In genomic region chr5:44388504-44389409, GRCh38 we compare ENCODE assay signal across 8 cellular contexts. TPM values are rescaled to one million over a fixed set of nuclear protein-coding genes. Genes with fewer than 3 reads are reported as not detected.
DNase-seq lines count a peak whose midpoint lies in the region; ATAC-seq and TF ChIP-seq lines count a peak whose summit lies in the region.

No MANE protein-coding gene starts in this region.

- CTCF ChIA-PET in AG04449 (lab: Yijun Ruan, JAX), result interaction anchor here (1.6 kb wide), 1 partner anchor 758 kb away, joined by 4 read pairs; no protein-coding TSS in a partner anchor

- no peaks in the 10 kb centered on the region for H3K36me3 Mint-ChIP-seq in nephron progenitor cell (ENCODE audit: low read depth)

- TF ChIP-seq POLR2A in esophagus squamous epithelium (IDR thresholded peaks at IDR 0.05), result no peak

- H3K4me3 ChIP-seq in AG04449 (ENCODE audit: low read depth, low read length), result peak overlapping the region; percentile 35
- H3K4me3 ChIP-seq in esophagus squamous epithelium, result peak overlapping the region; percentile 9 to 63 (median 44)

- POLR2A ChIA-PET in AG04449 (lab: Yijun Ruan, JAX), result no interaction called here

- H3K27ac ChIP-seq in esophagus squamous epithelium, result peak overlapping the region in 3 of 4 donors; percentile 65 to 86 (median 77)

- DNase-seq in AG04449 (ENCODE audit: low read depth, low spot score) (no peak), NCI-H748 (lab: John Stamatoyannopoulos, UW; ENCODE audit: unreplicated experiment) (peak; percentile 86), esophagus squamous epithelium (lab: John Stamatoyannopoulos, UW) (no peak), nephron progenitor cell (peak; percentile 58), DMS153 treated with DMSO at 0.1 percent for 48 hours (lab: John Stamatoyannopoulos, UW; ENCODE audit: unreplicated experiment) (no peak), HT-29 (ENCODE audit: low spot score) (no peak)

- H3K4me1 Mint-ChIP-seq in nephron progenitor cell, result peaks cover 61% of the 10 kb centered on the region

- no peaks in the 10 kb centered on the region for H3K9me3 Mint-ChIP-seq in nephron progenitor cell

- peak overlapping the region; percentile 95 for H3K4me3 Mint-ChIP-seq in nephron progenitor cell

- 3 to 9% methylated on average over 21 to 25 of the region's 30 CpGs for WGBS in esophagus squamous epithelium, 2 donors

- H3K27me3 ChIP-seq in esophagus squamous epithelium, result peaks cover 0 to 44% (median 2%) of the 10 kb centered on the region in 4 donors

- no peak for ATAC-seq in GM21825 (IDR thresholded peaks at IDR 0.05; ENCODE audit: unreplicated experiment)
- no peak for ATAC-seq in activated CD4-positive, CD25-positive, alpha-beta regulatory T cell treated with anti-CD3 and anti-CD28 coated beads, Interleukin-2, amount 50 U/mL, for 24 hours

- no peaks in the 10 kb centered on the region for H3K9me3 ChIP-seq in esophagus squamous epithelium

- peaks cover 3% of the 10 kb centered on the region for H3K27me3 Mint-ChIP-seq in nephron progenitor cell (ENCODE audit: low read depth, poor library complexity)

- H3K4me1 ChIP-seq in esophagus squamous epithelium, result peaks cover 0 to 20% (median 2%) of the 10 kb centered on the region in 3 donors

- intact Hi-C loops in esophagus squamous epithelium (cut with DNase I), result no loop called here

- H3K36me3 ChIP-seq in esophagus squamous epithelium, result no peaks in the 10 kb centered on the region

- peak overlapping the region; percentile 94 for H3K27ac Mint-ChIP-seq in nephron progenitor cell

- no peak for TF ChIP-seq CTCF in AG04449 (IDR thresholded peaks at IDR 0.05; ENCODE audit: insufficient read depth, low read length, missing control alignments)
- no peak for TF ChIP-seq CTCF in esophagus squamous epithelium (IDR thresholded peaks at IDR 0.05)
- TF ChIP-seq CTCF in nephron progenitor cell (IDR thresholded peaks at IDR 0.05), result no peak

RNA-seq across cellular contexts. Expression of gene FGF10, which starts 0.5 kb away (rescaled TPM):
- total RNA-seq in esophagus squamous epithelium, result 1 to 10 TPM in 2 of 4 donors, under 1 TPM in 1, not detected in 1; 0.09 to 5.0 (median 1.4) TPM
- not detected in 2 replicates for total RNA-seq in HT-29 (2014; rRNA removed; shearing (Covaris generic))

Comparison
In these comparisons a context has a peak if more than half of its experiments do, and no peak if none do; other contexts are left out.
1. DNase-seq: peak in NCI-H748 (single experiment) and nephron progenitor cell (single experiment); none in AG04449 (single experiment), esophagus squamous epithelium (single experiment), DMS153 treated with DMSO at 0.1 percent for 48 hours (single experiment) and HT-29 (single experiment).